16 cellular contexts compared by ENCODE assay signal in genomic region chr15:43241100-43241499, GRCh38. TPM values are rescaled to one million over a fixed set of nuclear protein-coding genes. Genes with fewer than 3 reads are reported as not detected.
DNase-seq lines count a peak whose midpoint lies in the region; ATAC-seq and TF ChIP-seq lines count a peak whose summit lies in the region.
"Had no signal": no experiment of that assay in that cellular context is flagged by ENCODE, and none has a peak within 500 bp of the region (broad histone marks: within the 10 kb centered on the region; RNA-seq: fewer than 3 reads in every experiment).

No MANE protein-coding gene starts in this region.

- no peaks in the 10 kb centered on the region for H3K36me3 ChIP-seq in adipocyte (ENCODE audit: control insufficient read depth, insufficient read depth, low read length, severe bottlenecking)
- no peaks in the 10 kb centered on the region for H3K36me3 ChIP-seq in vagina
- H3K36me3 ChIP-seq: neural progenitor cell had no signal

- H3K4me3 ChIP-seq in adipocyte (ENCODE audit: low read length) (peak overlapping the region; percentile 53), fibroblast of the aortic adventitia (ENCODE audit: low read depth, low read length) (no peak overlapping the region), vagina (no peak overlapping the region)
- H3K4me3 ChIP-seq: GM12878, neural progenitor cell had no signal

- peaks cover 8% of the 10 kb centered on the region for H3K27me3 ChIP-seq in adipocyte (replicated peaks; ENCODE audit: control insufficient read depth, insufficient read depth, low read length)
- no peaks in the 10 kb centered on the region for H3K27me3 ChIP-seq in vagina
- H3K27me3 ChIP-seq: neural progenitor cell had no signal

- intact Hi-C loops in vagina (cut with DNase I), result no loop called here

- H3K9me3 ChIP-seq in adipocyte (ENCODE audit: control insufficient read depth, low read length) (no peaks in the 10 kb centered on the region), vagina (no peaks in the 10 kb centered on the region)

- peak overlapping the region; percentile 57 for H3K9ac ChIP-seq in adipocyte (ENCODE audit: low read length)
- H3K9ac ChIP-seq: neural progenitor cell had no signal

- H3K4me1 ChIP-seq in adipocyte (ENCODE audit: control insufficient read depth, insufficient read depth, low read length) (peaks cover 33% of the 10 kb centered on the region), vagina (peaks cover 6% of the 10 kb centered on the region)
- H3K4me1 ChIP-seq: neural progenitor cell had no signal

- TF ChIP-seq POLR2A in vagina (IDR thresholded peaks at IDR 0.05), result no peak

- no peak for TF ChIP-seq CTCF in fibroblast of the aortic adventitia (IDR thresholded peaks at IDR 0.05; ENCODE audit: insufficient read depth, low read length)
- TF ChIP-seq CTCF in vagina (IDR thresholded peaks at IDR 0.05), result no peak

- DNase-seq in adipocyte (ENCODE audit: low read depth), result peak; percentile 27
- DNase-seq in fibroblast of the aortic adventitia (ENCODE audit: low read depth), result peak; percentile 97
- peak; percentile 42 for DNase-seq in mucosa of gallbladder (ENCODE audit: low spot score)
- DNase-seq in vagina (ENCODE audit: extremely low spot score in 2 of 2), result peak in 1 of 2 donors; percentile 90
- no peak for DNase-seq in GDM1 (lab: John Stamatoyannopoulos, UW)
- no peak for DNase-seq in stimulated activated naive CD4-positive, alpha-beta T cell (lab: John Stamatoyannopoulos, UW)
- DNase-seq: activated T-cell treated with anti-CD3 and anti-CD28 coated beads for 4 hours; CD4-positive, CD25-positive, alpha-beta regulatory T cell; DND-41; KBM-7; T-helper 17 cell had no signal

- peak overlapping the region; percentile 39 for H3K27ac ChIP-seq in vagina
- H3K27ac ChIP-seq: neural progenitor cell had no signal

- no peak for ATAC-seq in GM18517 (IDR thresholded peaks at IDR 0.05; ENCODE audit: unreplicated experiment)
- ATAC-seq: T-helper 17 cell had no signal

RNA-seq across cellular contexts. Expression of gene EPB42, which starts 20.3 kb away (rescaled TPM):
- total RNA-seq in fibroblast of the aortic adventitia (ENCODE audit: low replicate concordance), result not detected in 2 replicates
- total RNA-seq in mucosa of gallbladder, result 1.4 TPM
- not detected for total RNA-seq in vagina
- total RNA-seq: CD4-positive, CD25-positive, alpha-beta regulatory T cell; chondrocyte; GM12878; lung microvascular endothelial cell; T-helper 17 cell had no signal

RNA-seq across cellular contexts. Expression of gene TGM5, which starts 25.6 kb away (rescaled TPM):
- total RNA-seq in fibroblast of the aortic adventitia (ENCODE audit: low replicate concordance) (not detected in 2 replicates), mucosa of gallbladder (0.26 TPM), vagina (8.3 TPM)
- total RNA-seq: CD4-positive, CD25-positive, alpha-beta regulatory T cell; chondrocyte; lung microvascular endothelial cell; T-helper 17 cell had no signal

RNA-seq across cellular contexts. Expression of gene CCNDBP1, which starts 55.9 kb away (rescaled TPM):
- total RNA-seq in fibroblast of the aortic adventitia (ENCODE audit: low replicate concordance), result 44.6 and 61.2 TPM in 2 replicates
- total RNA-seq in mucosa of gallbladder, result 62.0 TPM
- total RNA-seq in vagina, result 43.2 TPM

Comparison
In these comparisons a context has a peak if more than half of its experiments do, and no peak if none do; other contexts are left out.
1. DNase-seq: peak in adipocyte (single experiment), fibroblast of the aortic adventitia (single experiment) and mucosa of gallbladder (single experiment); none in GDM1 (single experiment) and stimulated activated naive CD4-positive, alpha-beta T cell (0 of 6).